32 cellular contexts compared by ENCODE assay signal in genomic region chr7:91193141-91193540, GRCh38.
A peak's percentile ranks its signal among the peaks of the same experiment; 100 is the strongest.
DNase-seq lines count a peak whose midpoint lies in the region; ATAC-seq and TF ChIP-seq lines count a peak whose summit lies in the region.
"Had no signal": no experiment of that assay in that cellular context is flagged by ENCODE, and none has a peak within 500 bp of the region (broad histone marks: within the 10 kb centered on the region; RNA-seq: fewer than 3 reads in every experiment).

No MANE protein-coding gene starts in this region.

- H3K4me3 Mint-ChIP-seq in progenitor cell of endocrine pancreas (ENCODE audit: low read depth), result no peak overlapping the region
- H3K4me3 Mint-ChIP-seq: activated CD4-positive, alpha-beta T cell treated with anti-CD3 and anti-CD28 coated beads, Interleukin-2, amount 10 ng/mL, durations not matched to agents 24 days and 14 days; activated T-cell treated with anti-CD3 and anti-CD28 coated beads, Interleukin-2, amount 50 U/mL, for 24 hours; CD4-positive, alpha-beta T cell; memory B cell; neural progenitor cell; stimulated activated memory B cell treated with anti-CD40 and anti-IgM and Interleukin-4, amounts not matched to agents 10 μg/mL and 1 μg/mL and 100 μg/mL, for 72 hours had no signal

- no peak overlapping the region; the same call in 1 of the 2 replicates for H3K18ac ChIP-seq in IMR-90 (ENCODE audit: low read depth, low read length)

- H3K4me2 ChIP-seq in IMR-90 (ENCODE audit: low read depth, low read length), result no peak overlapping the region; the same call in 1 of the 2 replicates
- H3K4me2 ChIP-seq: neural progenitor cell had no signal

- no TSS peak for BruUV-seq in IMR-90 (replicated peaks; lab: Mats Ljungman, UMichigan)

- peak; percentile 63 for ATAC-seq in IMR-90 (ENCODE audit: low read depth)
- ATAC-seq in GM19452 (IDR thresholded peaks at IDR 0.05; ENCODE audit: unreplicated experiment), result no peak
- ATAC-seq in GM18511 (IDR thresholded peaks at IDR 0.05; ENCODE audit: unreplicated experiment), result no peak
- ATAC-seq: HCT116; left lobe of liver; right lobe of liver; stimulated activated memory B cell treated with anti-CD40 and anti-IgM and Interleukin-4, amounts not matched to agents 10 μg/mL and 1 μg/mL and 100 μg/mL, for 72 hours had no signal

- no peak overlapping the region for H4K8ac ChIP-seq in IMR-90 (ENCODE audit: low read depth in 2 of 2, low read length in 2 of 2)

- no peak overlapping the region for H3K9ac ChIP-seq in IMR-90 (ENCODE audit: low read depth, low read length)
- H3K9ac ChIP-seq: neural progenitor cell, parathyroid adenoma had no signal

- peaks cover 4% of the 10 kb centered on the region for H3K4me1 Mint-ChIP-seq in progenitor cell of endocrine pancreas (ENCODE audit: low read depth)
- H3K4me1 Mint-ChIP-seq: activated CD4-positive, alpha-beta T cell treated with anti-CD3 and anti-CD28 coated beads, Interleukin-2, amount 10 ng/mL, durations not matched to agents 24 days and 14 days; stimulated activated memory B cell treated with anti-CD40 and anti-IgM and Interleukin-4, amounts not matched to agents 10 μg/mL and 1 μg/mL and 100 μg/mL, for 72 hours had no signal

- peaks cover 0 to 4% of the 10 kb centered on the region in 2 experiments; a peak in 1 of 4 replicates for H3K79me1 ChIP-seq in IMR-90 (ENCODE audit: low read depth in 1 of 2, low read length in 2 of 2)

- DNase-seq in AG08395 (ENCODE audit: low spot score), result peak; percentile 33
- peak; percentile 54 for DNase-seq in IMR-90
- DNase-seq in cardiac fibroblast (ENCODE audit: low read depth in 2 of 2), result peak; percentile 19 to 47
- DNase-seq in foreskin fibroblast, result peak; percentile 32 to 73
- no peak for DNase-seq in progenitor cell of endocrine pancreas (ENCODE audit: low spot score, unreplicated experiment)
- DNase-seq in RPMI8226, result no peak
- DNase-seq: 8988T; activated CD4-positive, alpha-beta T cell treated with anti-CD3 and anti-CD28 coated beads, Interleukin-2, amount 10 ng/mL, durations not matched to agents 24 days and 14 days; activated gamma-delta T cell; activated T-cell treated with anti-CD3 and anti-CD28 coated beads, Interleukin-2, amount 50 U/mL, for 24 hours; AML-193; brain microvascular endothelial cell; CD4-positive, alpha-beta T cell; effector memory CD4-positive, alpha-beta T cell; erythroblast; NCI-H1092; NCI-H187 treated with DMSO at 0.1 percent for 48 hours; NCI-H526 treated with DMSO at 0.1 percent for 48 hours; right lobe of liver; SHP77; stimulated activated CD4-positive, alpha-beta T cell treated with anti-CD3 and anti-CD28 coated beads, Interleukin-4, amount 100 ng/mL, for 4 hours; SW 1271; T-helper 9 cell had no signal

- intact Hi-C loops in IMR-90 (cut with micrococcal nuclease), result no loop called here

- TF ChIP-seq CTCF in IMR-90 (conservative IDR thresholded peaks at IDR 0.05; ENCODE audit: low read depth, low read length), result no peak
- TF ChIP-seq CTCF in cardiac fibroblast (IDR thresholded peaks at IDR 0.05; ENCODE audit: low read depth, low read length), result no peak
- no peak for TF ChIP-seq CTCF in foreskin fibroblast (IDR thresholded peaks at IDR 0.05; ENCODE audit: low read depth, low read length)
- TF ChIP-seq CTCF in progenitor cell of endocrine pancreas (IDR thresholded peaks at IDR 0.05; ENCODE audit: unreplicated experiment), result no peak

- H4K20me1 ChIP-seq in IMR-90 (ENCODE audit: insufficient read depth, low read length), result no peaks in the 10 kb centered on the region

- peak overlapping the region; percentile 10 for H2BK5ac ChIP-seq in IMR-90 (ENCODE audit: low read depth, low read length, poor library complexity, severe bottlenecking)

- H2BK15ac ChIP-seq in IMR-90 (ENCODE audit: low read depth, low read length), result no peak overlapping the region

- no peak overlapping the region for H4K91ac ChIP-seq in IMR-90 (ENCODE audit: insufficient read depth, low read depth, low read length)

- no peak overlapping the region for H3K4ac ChIP-seq in IMR-90 (ENCODE audit: low read depth, low read length)

- H3K9me1 ChIP-seq in IMR-90 (ENCODE audit: insufficient read depth, low read length), result peaks cover 2% of the 10 kb centered on the region; the same call in 1 of the 2 replicates

- H2AK9ac ChIP-seq in IMR-90 (replicated peaks; ENCODE audit: low read depth, low read length, poor library complexity), result no peak overlapping the region

- no peak overlapping the region for H4K5ac ChIP-seq in IMR-90 (ENCODE audit: low read depth, low read length)

- peaks cover 4% of the 10 kb centered on the region; the same call in 1 of the 2 replicates for H3K4me1 ChIP-seq in IMR-90 (ENCODE audit: control insufficient read depth, insufficient read depth, low read length)
- H3K4me1 ChIP-seq: parathyroid adenoma, right lobe of liver, suprapubic skin had no signal

- H3K4me3 ChIP-seq in IMR-90 (ENCODE audit: insufficient read depth, low read depth, low read length) (no peak overlapping the region), cardiac fibroblast (replicated peaks in 1 of 2; ENCODE audit: low read depth in 2 of 2, low read length in 2 of 2) (no peak overlapping the region), foreskin fibroblast (ENCODE audit: low read depth in 1 of 2, low read length in 2 of 2) (no peak overlapping the region)
- H3K4me3 ChIP-seq: neural progenitor cell, right lobe of liver, suprapubic skin had no signal

- POLR2A ChIA-PET in IMR-90 (lab: Charles Lee; ENCODE audit: unreplicated experiment), result no interaction called here

- H3K27ac Mint-ChIP-seq in progenitor cell of endocrine pancreas, result no peak overlapping the region
- H3K27ac Mint-ChIP-seq: activated CD4-positive, alpha-beta T cell treated with anti-CD3 and anti-CD28 coated beads, Interleukin-2, amount 10 ng/mL, durations not matched to agents 24 days and 14 days; activated T-cell treated with anti-CD3 and anti-CD28 coated beads, Interleukin-2, amount 50 U/mL, for 24 hours; CD4-positive, alpha-beta T cell; memory B cell; neural progenitor cell; stimulated activated memory B cell treated with anti-CD40 and anti-IgM and Interleukin-4, amounts not matched to agents 10 μg/mL and 1 μg/mL and 100 μg/mL, for 72 hours had no signal

- no peak overlapping the region for H3K14ac ChIP-seq in IMR-90 (replicated peaks; ENCODE audit: low read depth, low read length)

- H3K36me3 ChIP-seq in IMR-90 (ENCODE audit: control insufficient read depth, insufficient read depth, low read length), result no peaks in the 10 kb centered on the region
- H3K36me3 ChIP-seq: brain microvascular endothelial cell, neural progenitor cell, right lobe of liver, suprapubic skin had no signal

- CTCF ChIA-PET in IMR-90 (lab: Yijun Ruan, JAX), result interaction anchor here (0.6 kb wide), 1 partner anchor 69 kb away, joined by 3 read pairs; no protein-coding TSS in a partner anchor

- H3K23ac ChIP-seq in IMR-90 (ENCODE audit: low read depth, low read length), result no peak overlapping the region

- peaks cover 1% of the 10 kb centered on the region for H3K36me3 Mint-ChIP-seq in progenitor cell of endocrine pancreas (ENCODE audit: insufficient read depth)

- no peaks in the 10 kb centered on the region for H3K9me3 ChIP-seq in IMR-90 (ENCODE audit: control insufficient read depth, insufficient read depth, low read length)
- H3K9me3 ChIP-seq: right lobe of liver, suprapubic skin had no signal

- H3K27me3 ChIP-seq in IMR-90 (ENCODE audit: control insufficient read depth, insufficient read depth, low read length), result no peaks in the 10 kb centered on the region
- H3K27me3 ChIP-seq: brain microvascular endothelial cell, neural progenitor cell, right lobe of liver, suprapubic skin had no signal

- no peak overlapping the region for H2BK20ac ChIP-seq in IMR-90 (ENCODE audit: low read depth, low read length)

- H3K9me3 Mint-ChIP-seq in progenitor cell of endocrine pancreas (ENCODE audit: low read depth), result no peaks in the 10 kb centered on the region
- H3K9me3 Mint-ChIP-seq: activated CD4-positive, alpha-beta T cell treated with anti-CD3 and anti-CD28 coated beads, Interleukin-2, amount 10 ng/mL, durations not matched to agents 24 days and 14 days; activated T-cell treated with anti-CD3 and anti-CD28 coated beads, Interleukin-2, amount 50 U/mL, for 24 hours; CD4-positive, alpha-beta T cell; memory B cell; neural progenitor cell; stimulated activated memory B cell treated with anti-CD40 and anti-IgM and Interleukin-4, amounts not matched to agents 10 μg/mL and 1 μg/mL and 100 μg/mL, for 72 hours had no signal

- no peak overlapping the region for H2AFZ ChIP-seq in IMR-90 (replicated peaks; ENCODE audit: low read length, poor library complexity)
- H2AFZ ChIP-seq: neural progenitor cell, parathyroid adenoma had no signal

- no peak overlapping the region for H2BK120ac ChIP-seq in IMR-90 (ENCODE audit: low read depth, low read length)

- no peak overlapping the region for H3K27ac ChIP-seq in IMR-90 (ENCODE audit: insufficient read depth, low read length)
- H3K27ac ChIP-seq: brain microvascular endothelial cell, neural progenitor cell, parathyroid adenoma, right lobe of liver, suprapubic skin had no signal

- dilution Hi-C loops in IMR-90 (cut with HindIII; ENCODE audit: low sequenced_read_pairs, unreplicated experiment), result no loop called here

- H2AK5ac ChIP-seq in IMR-90 (ENCODE audit: low read depth, low read length), result no peak overlapping the region; the same call in 1 of the 2 replicates

- no peak for TF ChIP-seq POLR2A in IMR-90 (IDR thresholded peaks at IDR 0.05; ENCODE audit: low read depth, low read length)

- in situ Hi-C loops in IMR-90 (cut with MboI; ENCODE audit: low sequenced_read_pairs), result no loop called here

- no CpG with 5 or more reads among the region's 1 CpG for WGBS in IMR-90 (ENCODE audit: extremely low coverage in 2 of 2, insufficient read length in 1 of 2), 2 experiments

- TF ChIP-seq RAD21 in IMR-90 (IDR thresholded peaks at IDR 0.05; ENCODE audit: low read length), result no peak

- H3K56ac ChIP-seq in IMR-90 (ENCODE audit: extremely low read depth, insufficient read depth, low read length), result no peak overlapping the region

- H3K27me3 Mint-ChIP-seq in progenitor cell of endocrine pancreas, result no peaks in the 10 kb centered on the region
- H3K27me3 Mint-ChIP-seq: activated CD4-positive, alpha-beta T cell treated with anti-CD3 and anti-CD28 coated beads, Interleukin-2, amount 10 ng/mL, durations not matched to agents 24 days and 14 days; activated T-cell treated with anti-CD3 and anti-CD28 coated beads, Interleukin-2, amount 50 U/mL, for 24 hours; CD4-positive, alpha-beta T cell; memory B cell; stimulated activated memory B cell treated with anti-CD40 and anti-IgM and Interleukin-4, amounts not matched to agents 10 μg/mL and 1 μg/mL and 100 μg/mL, for 72 hours had no signal

TF ChIP-seq in IMR-90, 13 proteins besides CTCF, POLR2A, EP300 and RAD21 (continues in another document):
- no peak for TF ChIP-seq BHLHE40 (IDR thresholded peaks at IDR 0.05; ENCODE audit: low read depth, low read length)
- TF ChIP-seq RCOR1 (IDR thresholded peaks at IDR 0.05; ENCODE audit: insufficient replicate concordance, low read length), result no peak
- no peak for TF ChIP-seq MXI1 (IDR thresholded peaks at IDR 0.05; ENCODE audit: borderline replicate concordance, low read depth, low read length)
- TF ChIP-seq NFE2L2 (IDR thresholded peaks at IDR 0.05; ENCODE audit: low read depth, low read length), result no peak
- no peak for TF ChIP-seq FOS (IDR thresholded peaks at IDR 0.05; ENCODE audit: low read depth, low read length)
- no peak for TF ChIP-seq CHD1 (IDR thresholded peaks at IDR 0.05; ENCODE audit: low read depth, low read length)
- TF ChIP-seq MAZ (IDR thresholded peaks at IDR 0.05; ENCODE audit: borderline replicate concordance, low read depth, low read length), result no peak

Comparison
In these comparisons a context has a peak if more than half of its experiments do, and no peak if none do; other contexts are left out.
1. DNase-seq: peak in AG08395 (single experiment), IMR-90 (single experiment), cardiac fibroblast (2 of 2) and foreskin fibroblast (2 of 2); none in progenitor cell of endocrine pancreas (single experiment) and RPMI8226 (single experiment).